In the genomic region with DNA sequence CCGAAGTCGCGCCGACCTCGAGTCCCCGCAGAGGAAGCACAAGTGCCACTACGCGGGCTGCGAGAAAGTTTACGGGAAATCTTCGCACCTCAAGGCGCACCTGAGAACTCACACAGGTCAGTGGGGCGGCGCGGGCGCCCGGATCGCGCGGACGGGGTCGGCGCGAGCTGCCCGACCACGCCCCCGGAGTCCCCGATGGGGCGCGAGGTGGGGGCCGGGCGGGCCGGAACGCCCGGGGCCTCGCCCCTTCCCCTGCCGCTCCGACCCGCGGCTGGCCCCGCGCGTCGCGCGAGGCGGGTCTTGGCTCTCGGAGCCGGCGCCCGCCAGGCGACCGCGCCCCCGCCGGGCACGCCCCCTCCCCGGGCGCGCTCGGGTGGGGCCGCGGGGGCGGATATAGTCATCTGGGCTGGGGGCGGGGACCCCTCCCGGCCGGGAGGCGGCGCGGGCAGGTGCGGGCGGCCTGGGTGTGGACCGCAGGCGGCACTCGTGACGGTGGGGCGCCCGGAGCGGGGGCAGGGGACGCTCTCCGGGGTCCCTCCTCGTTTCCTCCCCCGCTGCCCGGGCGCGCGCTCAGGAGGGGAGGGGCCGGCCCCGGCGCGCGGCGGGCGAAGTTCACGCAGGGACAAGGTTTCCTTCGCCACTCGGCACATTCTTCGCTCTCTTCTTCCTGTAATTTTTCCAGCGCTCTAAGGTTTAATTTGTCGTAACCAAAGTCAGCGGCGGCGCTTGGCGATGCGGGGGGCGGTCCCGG, we compare ENCODE assay signal across 8 cellular contexts. TPM values are rescaled to one million over a fixed set of nuclear protein-coding genes. Genes with fewer than 3 reads are reported as not detected.
DNase-seq lines count a peak whose midpoint lies in the region; ATAC-seq lines count a peak whose summit lies in the region.

No MANE protein-coding gene starts in this region.

- POLR2A ChIA-PET in activated CD4-positive, alpha-beta T cell treated with anti-CD3 and anti-CD28 coated beads, Interleukin-2, amount 10 ng/mL, durations not matched to agents 7 days and 5 days (lab: Charles Lee): no interaction called here

- DNase-seq in NCI-H446 (lab: John Stamatoyannopoulos, UW): peak; percentile 13 to 72
- no peak for DNase-seq in NCI-H446 treated with DMSO at 0.1 percent for 48 hours (lab: John Stamatoyannopoulos, UW)
- DNase-seq in NCI-H1105 treated with DMSO at 0.1 percent for 48 hours (lab: John Stamatoyannopoulos, UW): peak; percentile 30
- peak; percentile 76 for DNase-seq in activated CD4-positive, alpha-beta T cell treated with anti-CD3 and anti-CD28 coated beads, Interleukin-2, amount 10 ng/mL, durations not matched to agents 7 days and 5 days
- peak; percentile 66 for DNase-seq in medulla oblongata (ENCODE audit: extremely low spot score)
- peak; percentile 42 for DNase-seq in stimulated activated CD8-positive, alpha-beta memory T cell treated with anti-CD3 and anti-CD28 coated beads, Interleukin-15, amount 100 ng/mL, for 24 hours (ENCODE audit: low read depth)

- peaks cover 52% of the 10 kb centered on the region for H3K36me3 Mint-ChIP-seq in activated CD4-positive, alpha-beta T cell treated with anti-CD3 and anti-CD28 coated beads, Interleukin-2, amount 10 ng/mL, durations not matched to agents 7 days and 5 days (ENCODE audit: low read depth)

- peak overlapping the region; percentile 93 for H3K27ac Mint-ChIP-seq in activated CD4-positive, alpha-beta T cell treated with anti-CD3 and anti-CD28 coated beads, Interleukin-2, amount 10 ng/mL, durations not matched to agents 7 days and 5 days

- CTCF ChIA-PET in activated CD4-positive, alpha-beta T cell treated with anti-CD3 and anti-CD28 coated beads, Interleukin-2, amount 10 ng/mL, durations not matched to agents 7 days and 5 days (lab: Charles Lee): interaction anchor here (0.6 to 1.1 kb wide), 3 partner anchors 8 to 25 kb away, joined by 3 to 4 read pairs (median 3); no protein-coding TSS in a partner anchor

- no peaks in the 10 kb centered on the region for H3K27me3 ChIP-seq in duodenal mucosa (ENCODE audit: control insufficient read depth in 1 of 2, insufficient read depth in 2 of 2, low read length in 2 of 2)

- no peaks in the 10 kb centered on the region for H3K9me3 ChIP-seq in duodenal mucosa (ENCODE audit: control insufficient read depth in 1 of 2, low read length in 2 of 2)

- H3K4me1 ChIP-seq in duodenal mucosa (ENCODE audit: control insufficient read depth in 1 of 2, insufficient read depth in 2 of 2, low read length in 2 of 2): peaks cover 48 to 51% of the 10 kb centered on the region in 2 donors

- peaks cover 0 to 3% of the 10 kb centered on the region in 2 donors for H3K36me3 ChIP-seq in duodenal mucosa (ENCODE audit: control insufficient read depth in 1 of 2, insufficient read depth in 2 of 2, low read length in 2 of 2)

- ATAC-seq in HG02588 (IDR thresholded peaks at IDR 0.05; ENCODE audit: unreplicated experiment): no peak

- H3K4me1 Mint-ChIP-seq in activated CD4-positive, alpha-beta T cell treated with anti-CD3 and anti-CD28 coated beads, Interleukin-2, amount 10 ng/mL, durations not matched to agents 7 days and 5 days: peaks cover 57% of the 10 kb centered on the region

- H3K27ac ChIP-seq in duodenal mucosa (ENCODE audit: low read depth, low read length): peak overlapping the region; percentile 97

- H3K9me3 Mint-ChIP-seq in activated CD4-positive, alpha-beta T cell treated with anti-CD3 and anti-CD28 coated beads, Interleukin-2, amount 10 ng/mL, durations not matched to agents 7 days and 5 days: no peaks in the 10 kb centered on the region

- H3K27me3 Mint-ChIP-seq in activated CD4-positive, alpha-beta T cell treated with anti-CD3 and anti-CD28 coated beads, Interleukin-2, amount 10 ng/mL, durations not matched to agents 7 days and 5 days: no peaks in the 10 kb centered on the region

- peak overlapping the region; percentile 82 to 91 for H3K4me3 ChIP-seq in duodenal mucosa (ENCODE audit: low read depth in 1 of 2, low read length in 2 of 2)

- H3K4me3 Mint-ChIP-seq in activated CD4-positive, alpha-beta T cell treated with anti-CD3 and anti-CD28 coated beads, Interleukin-2, amount 10 ng/mL, durations not matched to agents 7 days and 5 days: peak overlapping the region; percentile 92

- peak overlapping the region; percentile 70 to 93 for H3K9ac ChIP-seq in duodenal mucosa (ENCODE audit: low read depth in 1 of 2, low read length in 2 of 2)

RNA-seq across cellular contexts. Expression of a gene that starts 1.2 kb away (rescaled TPM):
- total RNA-seq in activated CD4-positive, alpha-beta T cell treated with anti-CD3 and anti-CD28 coated beads, Interleukin-2, amount 10 ng/mL, durations not matched to agents 7 days and 5 days: 100 to 1,000 TPM; 235 to 264 TPM
